In genomic region chr9:87672586-87672985, GRCh38 we compare ENCODE assay signal across 20 cellular contexts. TPM values are rescaled to one million over a fixed set of nuclear protein-coding genes. Genes with fewer than 3 reads are reported as not detected.
DNase-seq lines count a peak whose midpoint lies in the region; ATAC-seq, FAIRE-seq and TF ChIP-seq lines count a peak whose summit lies in the region.
"Had no signal": no experiment of that assay in that cellular context is flagged by ENCODE, and none has a peak within 500 bp of the region (broad histone marks: within the 10 kb centered on the region; RNA-seq: fewer than 3 reads in every experiment).

No MANE protein-coding gene starts in this region.

- ATAC-seq in foreskin keratinocyte = peak; percentile 21
- ATAC-seq: GM23338 had no signal

- no peak overlapping the region for H3K4me3 Mint-ChIP-seq in activated T-helper 1 cell treated with anti-CD3 and anti-CD28 coated beads, Interleukin-12 subunit alpha, Interleukin-12 subunit beta, Interleukin-2, Interleukin-4 antibody, amounts not matched to agents 30 ng/mL and 10 ng/mL and 1 ng/mL, durations not matched to agents 14 hours and 24 hours and 36 hours
- H3K4me3 Mint-ChIP-seq: CD4-positive, CD25-positive, alpha-beta regulatory T cell; CD8-positive, alpha-beta memory T cell; GM23338 had no signal

- intact Hi-C loops in activated T-helper 1 cell treated with anti-CD3 and anti-CD28 coated beads, Interleukin-12 subunit alpha, Interleukin-12 subunit beta, Interleukin-2, Interleukin-4 antibody, amounts not matched to agents 30 ng/mL and 10 ng/mL and 1 ng/mL, durations not matched to agents 14 hours and 24 hours and 36 hours (cut with micrococcal nuclease) = no loop called here

- FAIRE-seq in bronchial epithelial cell (lab: Jason Lieb, UNC) (no peak), HTR-8/SVneo (lab: Jason Lieb, UNC) (no peak)
- FAIRE-seq: A204.1, D721Med, G401.6, GM12891, GM18507 had no signal

- peak; percentile 8 for DNase-seq in bronchial epithelial cell (ENCODE audit: low read depth)
- peak; percentile 25 to 62 for DNase-seq in foreskin keratinocyte
- DNase-seq in kidney tubule cell (ENCODE audit: low spot score) = peak; percentile 23
- DNase-seq in mucosa of gallbladder (ENCODE audit: low spot score) = peak; percentile 61
- DNase-seq in COR-L47 (lab: John Stamatoyannopoulos, UW) = no peak
- no peak for DNase-seq in activated T-helper 1 cell treated with anti-CD3 and anti-CD28 coated beads, Interleukin-12 subunit alpha, Interleukin-12 subunit beta, Interleukin-2, Interleukin-4 antibody, amounts not matched to agents 30 ng/mL and 10 ng/mL and 1 ng/mL, durations not matched to agents 14 hours and 24 hours and 36 hours (ENCODE audit: low spot score)
- DNase-seq in HTR-8/SVneo (ENCODE audit: insufficient read length, low spot score) = no peak
- DNase-seq: ACHN; BE2C; C1 segment of cervical spinal cord; Caco-2; CD4-positive, CD25-positive, alpha-beta regulatory T cell; CD8-positive, alpha-beta memory T cell had no signal

- H3K36me3 Mint-ChIP-seq in activated T-helper 1 cell treated with anti-CD3 and anti-CD28 coated beads, Interleukin-12 subunit alpha, Interleukin-12 subunit beta, Interleukin-2, Interleukin-4 antibody, amounts not matched to agents 30 ng/mL and 10 ng/mL and 1 ng/mL, durations not matched to agents 14 hours and 24 hours and 36 hours (ENCODE audit: low read depth) = no peaks in the 10 kb centered on the region
- H3K36me3 Mint-ChIP-seq: CD4-positive, CD25-positive, alpha-beta regulatory T cell; CD8-positive, alpha-beta memory T cell had no signal

- H3K4me3 ChIP-seq in bronchial epithelial cell (ENCODE audit: low read depth, low read length) = no peak overlapping the region
- H3K4me3 ChIP-seq: GM23338, HAP-1 had no signal

- H3K4me1 Mint-ChIP-seq in activated T-helper 1 cell treated with anti-CD3 and anti-CD28 coated beads, Interleukin-12 subunit alpha, Interleukin-12 subunit beta, Interleukin-2, Interleukin-4 antibody, amounts not matched to agents 30 ng/mL and 10 ng/mL and 1 ng/mL, durations not matched to agents 14 hours and 24 hours and 36 hours (ENCODE audit: low read depth) = no peaks in the 10 kb centered on the region
- H3K4me1 Mint-ChIP-seq: CD8-positive, alpha-beta memory T cell; GM23338 had no signal

- no peaks in the 10 kb centered on the region for H3K27me3 Mint-ChIP-seq in activated T-helper 1 cell treated with anti-CD3 and anti-CD28 coated beads, Interleukin-12 subunit alpha, Interleukin-12 subunit beta, Interleukin-2, Interleukin-4 antibody, amounts not matched to agents 30 ng/mL and 10 ng/mL and 1 ng/mL, durations not matched to agents 14 hours and 24 hours and 36 hours (ENCODE audit: insufficient read depth)

- no peaks in the 10 kb centered on the region for H3K9me3 Mint-ChIP-seq in activated T-helper 1 cell treated with anti-CD3 and anti-CD28 coated beads, Interleukin-12 subunit alpha, Interleukin-12 subunit beta, Interleukin-2, Interleukin-4 antibody, amounts not matched to agents 30 ng/mL and 10 ng/mL and 1 ng/mL, durations not matched to agents 14 hours and 24 hours and 36 hours
- H3K9me3 Mint-ChIP-seq: CD8-positive, alpha-beta memory T cell had no signal

- H3K27me3 ChIP-seq in bronchial epithelial cell (ENCODE audit: control insufficient read depth, insufficient read depth, low read length) (no peaks in the 10 kb centered on the region), foreskin keratinocyte (no peaks in the 10 kb centered on the region)
- H3K27me3 ChIP-seq: BE2C had no signal

- TF ChIP-seq CTCF in bronchial epithelial cell (IDR thresholded peaks at IDR 0.05; ENCODE audit: insufficient read depth, low read length, severe bottlenecking) (no peak), foreskin keratinocyte (conservative IDR thresholded peaks at IDR 0.05) (no peak)

- H3K27ac ChIP-seq in foreskin keratinocyte = no peak overlapping the region

- H3K27ac Mint-ChIP-seq in activated T-helper 1 cell treated with anti-CD3 and anti-CD28 coated beads, Interleukin-12 subunit alpha, Interleukin-12 subunit beta, Interleukin-2, Interleukin-4 antibody, amounts not matched to agents 30 ng/mL and 10 ng/mL and 1 ng/mL, durations not matched to agents 14 hours and 24 hours and 36 hours = no peak overlapping the region
- H3K27ac Mint-ChIP-seq: CD4-positive, CD25-positive, alpha-beta regulatory T cell; CD8-positive, alpha-beta memory T cell; GM23338 had no signal

- H3K36me3 ChIP-seq in bronchial epithelial cell (ENCODE audit: control insufficient read depth, insufficient read depth, low read length) = no peaks in the 10 kb centered on the region
- H3K36me3 ChIP-seq: HAP-1 had no signal

- peaks cover 5% of the 10 kb centered on the region for H3K4me1 ChIP-seq in foreskin keratinocyte
- H3K4me1 ChIP-seq: BE2C, Caco-2, HAP-1 had no signal

RNA-seq across cellular contexts. Expression of gene CTSL, which starts 53.3 kb away (rescaled TPM):
- total RNA-seq in bronchial epithelial cell (107 and 161 TPM in 2 replicates), foreskin keratinocyte (95.8 and 96.1 TPM in 2 replicates), mucosa of gallbladder (107 TPM)
- polyA plus RNA-seq in foreskin keratinocyte = 96.1 and 101 TPM in 2 replicates
- total RNA-seq in activated T-helper 1 cell treated with anti-CD3 and anti-CD28 coated beads, Interleukin-12 subunit alpha, Interleukin-12 subunit beta, Interleukin-2, Interleukin-4 antibody, amounts not matched to agents 30 ng/mL and 10 ng/mL and 1 ng/mL, durations not matched to agents 14 hours and 24 hours and 36 hours = 1.5 and 2.5 TPM in 2 replicates

Comparison
In these comparisons a context has a peak if more than half of its experiments do, and no peak if none do; other contexts are left out.
1. DNase-seq: peak in bronchial epithelial cell (single experiment), foreskin keratinocyte (2 of 2), kidney tubule cell (single experiment) and mucosa of gallbladder (single experiment); none in COR-L47 (single experiment), activated T-helper 1 cell treated with anti-CD3 and anti-CD28 coated beads, Interleukin-12 subunit alpha, Interleukin-12 subunit beta, Interleukin-2, Interleukin-4 antibody, amounts not matched to agents 30 ng/mL and 10 ng/mL and 1 ng/mL, durations not matched to agents 14 hours and 24 hours and 36 hours (single experiment) and HTR-8/SVneo (single experiment).
2. RNA of gene CTSL, which starts 53.3 kb away (total RNA-seq): 107 TPM in mucosa of gallbladder (single experiment), 107 to 161 TPM in bronchial epithelial cell and 95.8 to 96.1 TPM in foreskin keratinocyte; 1.5 to 2.5 TPM in activated T-helper 1 cell treated with anti-CD3 and anti-CD28 coated beads, Interleukin-12 subunit alpha, Interleukin-12 subunit beta, Interleukin-2, Interleukin-4 antibody, amounts not matched to agents 30 ng/mL and 10 ng/mL and 1 ng/mL, durations not matched to agents 14 hours and 24 hours and 36 hours; every median in the first group is over 10 times any median in the second.